ENCODE assay signal across 8 cellular contexts in the genomic region with DNA sequence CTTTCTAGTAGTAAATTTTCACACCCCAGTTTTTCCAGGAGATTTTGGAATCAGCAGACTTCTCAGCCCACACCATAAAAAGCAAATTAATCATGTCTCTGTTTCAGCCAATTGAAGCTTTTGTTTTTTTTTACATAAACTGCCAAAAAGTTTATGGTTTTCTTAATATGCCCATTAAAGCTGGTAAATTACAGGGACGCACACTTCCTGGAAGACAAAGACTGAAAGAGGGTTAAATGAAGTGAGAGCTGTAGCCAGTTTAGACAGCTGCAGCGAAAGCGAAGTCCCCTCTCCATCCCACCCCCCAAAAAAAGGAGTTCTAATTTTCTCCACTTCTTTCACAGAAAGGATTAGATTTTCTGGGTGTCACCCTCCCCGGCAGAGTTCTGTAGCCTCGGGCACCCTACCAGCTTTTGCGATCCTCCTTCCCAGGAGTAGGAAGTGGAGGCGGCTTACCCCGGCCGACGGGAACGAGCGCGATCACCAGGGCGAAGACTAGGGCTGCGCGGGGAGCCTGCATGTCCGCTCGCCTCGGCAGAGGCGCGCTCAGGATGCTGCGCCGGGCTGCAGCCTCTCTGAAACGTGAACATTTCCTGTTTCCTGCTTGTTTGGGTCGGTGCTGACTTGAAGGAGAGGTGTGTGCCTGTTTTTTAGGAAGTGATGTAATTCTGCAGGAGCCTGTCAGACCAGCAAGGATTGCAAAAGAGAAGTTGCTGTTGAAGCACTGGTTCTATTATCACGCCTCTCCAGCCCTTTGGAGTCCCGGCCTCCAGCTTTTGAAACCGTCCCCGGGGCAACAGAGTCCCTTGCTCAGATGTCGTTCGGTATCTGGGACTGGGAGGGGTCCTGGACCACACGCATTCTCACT.
DNase-seq lines count a peak whose midpoint lies in the region; ATAC-seq and TF ChIP-seq lines count a peak whose summit lies in the region.

A gene with protein sequence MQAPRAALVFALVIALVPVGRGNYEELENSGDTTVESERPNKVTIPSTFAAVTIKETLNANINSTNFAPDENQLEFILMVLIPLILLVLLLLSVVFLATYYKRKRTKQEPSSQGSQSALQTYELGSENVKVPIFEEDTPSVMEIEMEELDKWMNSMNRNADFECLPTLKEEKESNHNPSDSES (minus strand): TSS at position 584 of the 868 bp plus-strand sequence. CDS start 64 bp downstream, at position 520.

- no peaks in the 10 kb centered on the region for H3K27me3 Mint-ChIP-seq in nephron progenitor cell (ENCODE audit: low read depth, poor library complexity)

- peak within 1 kb of the TSS; percentile 77 for H3K4me3 ChIP-seq in fibroblast of mammary gland (ENCODE audit: control insufficient read depth, low read depth, low read length)

- peak within 1 kb of the TSS; percentile 83 for H3K4me3 Mint-ChIP-seq in nephron progenitor cell

- peaks cover 74% of the 10 kb centered on the region for H3K4me1 Mint-ChIP-seq in nephron progenitor cell

- ATAC-seq in GM18870 (IDR thresholded peaks at IDR 0.05; ENCODE audit: unreplicated experiment) (peak; percentile 65), HG03108 (IDR thresholded peaks at IDR 0.05; ENCODE audit: unreplicated experiment) (peak; percentile 70)

- no peaks in the 10 kb centered on the region for H3K36me3 Mint-ChIP-seq in nephron progenitor cell (ENCODE audit: low read depth)

- no peaks in the 10 kb centered on the region for H3K9me3 Mint-ChIP-seq in nephron progenitor cell

- TF ChIP-seq CTCF in fibroblast of mammary gland (conservative IDR thresholded peaks at IDR 0.05; ENCODE audit: control insufficient read depth, insufficient read depth, low read depth, low read length), result no peak
- no peak for TF ChIP-seq CTCF in nephron progenitor cell (IDR thresholded peaks at IDR 0.05)

- peak within 1 kb of the TSS; percentile 25 for H3K27ac Mint-ChIP-seq in nephron progenitor cell

- DNase-seq in AG20443 (ENCODE audit: low spot score) (peak; percentile 85), OCI-M1 (lab: John Stamatoyannopoulos, UW) (peak; percentile 95), fibroblast of mammary gland (ENCODE audit: low read depth) (peak; percentile 82), nephron progenitor cell (peak; percentile 74)
- DNase-seq in activated T-cell treated with anti-CD3 and anti-CD28 coated beads, Interleukin-2, amount 50 U/mL, for 48 hours, result peak; percentile 74 to 78
- peak; percentile 43 for DNase-seq in stimulated activated naive CD4-positive, alpha-beta T cell treated with Interleukin-2 at 50 U/mL for 16 hours (lab: John Stamatoyannopoulos, UW)

Comparison
In these comparisons a context has a peak if more than half of its experiments do, and no peak if none do; other contexts are left out.
1. Peak in every context shown above with its lines: DNase-seq, ATAC-seq and H3K4me3 ChIP-seq.
2. DNase-seq: peak in every context shown above with its lines; median percentile 95 in OCI-M1; 85 in AG20443; 82 in fibroblast of mammary gland; 76 in activated T-cell treated with anti-CD3 and anti-CD28 coated beads, Interleukin-2, amount 50 U/mL, for 48 hours; 74 in nephron progenitor cell; 43 in stimulated activated naive CD4-positive, alpha-beta T cell treated with Interleukin-2 at 50 U/mL for 16 hours.